8 cellular contexts compared by ENCODE assay signal in genomic region chr7:148262721-148263229, GRCh38.
DNase-seq lines count a peak whose midpoint lies in the region; ATAC-seq and TF ChIP-seq lines count a peak whose summit lies in the region.

No MANE protein-coding gene starts in this region.

- no peak for TF ChIP-seq POLR2A in vagina (IDR thresholded peaks at IDR 0.05)

- no peaks in the 10 kb centered on the region for H3F3A ChIP-seq in SK-N-SH (replicated peaks; ENCODE audit: insufficient read depth)

- H3K27me3 ChIP-seq in KMS-11 (ENCODE audit: insufficient read depth, low read depth): no peaks in the 10 kb centered on the region
- H3K27me3 ChIP-seq in SK-N-SH (ENCODE audit: insufficient read depth): no peaks in the 10 kb centered on the region
- H3K27me3 ChIP-seq in heart right ventricle: peaks cover 0 to 33% (median 8%) of the 10 kb centered on the region in 7 donors
- no peaks in the 10 kb centered on the region for H3K27me3 ChIP-seq in psoas muscle (ENCODE audit: insufficient read depth in 3 of 3, low read length in 2 of 3)
- H3K27me3 ChIP-seq in vagina: no peaks in the 10 kb centered on the region

- H3K9me3 ChIP-seq in SK-N-SH (no peaks in the 10 kb centered on the region), heart right ventricle (no peaks in the 10 kb centered on the region), psoas muscle (no peaks in the 10 kb centered on the region), vagina (no peaks in the 10 kb centered on the region)

- H3K27ac ChIP-seq in KMS-11: no peak overlapping the region
- no peak overlapping the region; a peak in 1 of 4 replicates for H3K27ac ChIP-seq in SK-N-SH (ENCODE audit: low read depth in 2 of 2, low read length in 1 of 2)
- H3K27ac ChIP-seq in heart right ventricle: no peak overlapping the region
- H3K27ac ChIP-seq in psoas muscle: no peak overlapping the region
- H3K27ac ChIP-seq in vagina: peak overlapping the region; percentile 39

- DNase-seq in DMS53 treated with DMSO at 0.1 percent for 48 hours (lab: John Stamatoyannopoulos, UW; ENCODE audit: unreplicated experiment) (peak; percentile 18), SK-N-SH (peak; percentile 84), heart right ventricle (peak; percentile 49 to 66), psoas muscle (peak; percentile 52 to 75), vagina (ENCODE audit: extremely low spot score in 2 of 2) (no peak)
- DNase-seq in activated naive CD8-positive, alpha-beta T cell treated with anti-CD3 and anti-CD28 coated beads for 36 hours: peak; percentile 54

- H3K4me2 ChIP-seq in KMS-11 (peak overlapping the region; percentile 85), SK-N-SH (peak overlapping the region; percentile 66)

- peaks cover 3% of the 10 kb centered on the region for H3K4me1 Mint-ChIP-seq in activated naive CD8-positive, alpha-beta T cell treated with anti-CD3 and anti-CD28 coated beads for 36 hours

- no peak overlapping the region; the same call in 1 of the 2 replicates for H3K9ac ChIP-seq in KMS-11
- no peak overlapping the region for H3K9ac ChIP-seq in SK-N-SH

- H3K79me2 ChIP-seq in KMS-11 (ENCODE audit: insufficient read depth, low read depth): no peaks in the 10 kb centered on the region
- H3K79me2 ChIP-seq in SK-N-SH (ENCODE audit: insufficient read depth): no peaks in the 10 kb centered on the region

- peak; percentile 86 for ATAC-seq in GM21529 (IDR thresholded peaks at IDR 0.05; ENCODE audit: unreplicated experiment)
- peak; percentile 53 to 88 (median 79) for ATAC-seq in heart right ventricle
- peak in 2 of 4 donors; percentile 48 to 59 for ATAC-seq in psoas muscle

- H4K20me1 ChIP-seq in KMS-11 (ENCODE audit: insufficient read depth) (no peaks in the 10 kb centered on the region), SK-N-SH (ENCODE audit: insufficient read depth) (no peaks in the 10 kb centered on the region)

- TF ChIP-seq RAD21 in SK-N-SH (IDR thresholded peaks at IDR 0.05; ENCODE audit: low read length): peak; percentile 97

- H3K9me2 ChIP-seq in SK-N-SH: no peaks in the 10 kb centered on the region

- H3K27me3 Mint-ChIP-seq in activated naive CD8-positive, alpha-beta T cell treated with anti-CD3 and anti-CD28 coated beads for 36 hours: peaks cover 15% of the 10 kb centered on the region

- H2AFZ ChIP-seq in KMS-11 (ENCODE audit: low read depth) (peak overlapping the region; percentile 78), SK-N-SH (ENCODE audit: low read depth) (peak overlapping the region; percentile 87)

- H3K4me1 ChIP-seq in KMS-11 (ENCODE audit: low read depth, poor library complexity, severe bottlenecking) (peaks cover 8% of the 10 kb centered on the region), SK-N-SH (ENCODE audit: control insufficient read depth in 1 of 2, insufficient read depth in 2 of 2, low read depth in 1 of 2, low read length in 1 of 2) (peaks cover 0 to 15% of the 10 kb centered on the region in 2 experiments; a peak in 2 of 4 replicates), heart right ventricle (peaks cover 0 to 8% (median 4%) of the 10 kb centered on the region in 9 donors), psoas muscle (no peaks in the 10 kb centered on the region), vagina (peaks cover 5% of the 10 kb centered on the region)

- no peak overlapping the region for H3K27ac Mint-ChIP-seq in activated naive CD8-positive, alpha-beta T cell treated with anti-CD3 and anti-CD28 coated beads for 36 hours

- H3K4me3 ChIP-seq in KMS-11 (IDR thresholded peaks at IDR 0.05; ENCODE audit: insufficient read depth, low read depth, low read length): no peak overlapping the region
- H3K4me3 ChIP-seq in SK-N-SH (ENCODE audit: low read depth in 2 of 2, low read length in 1 of 2): peak overlapping the region; percentile 29 to 51
- H3K4me3 ChIP-seq in heart right ventricle: peak overlapping the region in 2 of 10 donors; percentile 11 to 12
- H3K4me3 ChIP-seq in psoas muscle: no peak overlapping the region
- H3K4me3 ChIP-seq in vagina: peak overlapping the region in 1 of 2 donors; percentile 9

- no peak for TF ChIP-seq EP300 in SK-N-SH (IDR thresholded peaks at IDR 0.05; ENCODE audit: borderline replicate concordance in 1 of 2, low read depth in 1 of 2, low read length in 1 of 2)

- POLR2A ChIA-PET in SK-N-SH (lab: Yijun Ruan, JAX): no interaction called here

- intact Hi-C loops in heart right ventricle (cut with DNase I) (loop anchor here in 7 of 10 donors (5.0 to 10.0 kb wide), 5 partner anchors 262 to 1028 kb away; no protein-coding TSS in a partner anchor), psoas muscle (cut with DNase I) (no loop called here), vagina (cut with DNase I) (no loop called here)

- TF ChIP-seq CTCF in KMS-11 (conservative IDR thresholded peaks at IDR 0.05; ENCODE audit: low read depth, low read length) (peak; percentile 99), SK-N-SH (IDR thresholded peaks at IDR 0.05) (peak; percentile 99), heart right ventricle (IDR thresholded peaks at IDR 0.05) (peak; percentile 80 to 98 (median 92)), psoas muscle (IDR thresholded peaks at IDR 0.05) (peak; percentile 72), vagina (IDR thresholded peaks at IDR 0.05) (peak; percentile 83 to 90 (median 89))

- H3K4me3 Mint-ChIP-seq in activated naive CD8-positive, alpha-beta T cell treated with anti-CD3 and anti-CD28 coated beads for 36 hours: peak overlapping the region; percentile 38

- H3K36me3 ChIP-seq in KMS-11 (ENCODE audit: insufficient read depth) (no peaks in the 10 kb centered on the region), SK-N-SH (replicated peaks in 1 of 2; ENCODE audit: control insufficient read depth in 1 of 2, insufficient read depth in 2 of 2, low read length in 1 of 2) (no peaks in the 10 kb centered on the region), heart right ventricle (no peaks in the 10 kb centered on the region), psoas muscle (ENCODE audit: insufficient read depth in 1 of 2, low read depth in 1 of 2) (no peaks in the 10 kb centered on the region), vagina (no peaks in the 10 kb centered on the region)

- 11% methylated on average over 18 of the region's 18 CpGs for WGBS in SK-N-SH (ENCODE audit: low lambda C conversion rate)
- WGBS in heart right ventricle, 2 donors: 7% methylated on average over 18 of the region's 18 CpGs
- WGBS in psoas muscle, 3 donors: 5 to 10% (median 9%) methylated on average over 18 of the region's 18 CpGs

- no peaks in the 10 kb centered on the region for H3K9me3 Mint-ChIP-seq in activated naive CD8-positive, alpha-beta T cell treated with anti-CD3 and anti-CD28 coated beads for 36 hours

- CTCF ChIA-PET in SK-N-SH (lab: Yijun Ruan, JAX): interaction anchor here (0.5 to 7.7 kb wide), 56 partner anchors 9 to 1667 kb away, joined by 3 to 61 read pairs (median 4); no protein-coding TSS in a partner anchor

- H3K36me3 Mint-ChIP-seq in activated naive CD8-positive, alpha-beta T cell treated with anti-CD3 and anti-CD28 coated beads for 36 hours: no peaks in the 10 kb centered on the region

TF ChIP-seq in SK-N-SH, 30 proteins besides CTCF, POLR2A, EP300 and RAD21:
- TF ChIP-seq SIN3A (IDR thresholded peaks at IDR 0.05; ENCODE audit: borderline replicate concordance, low read depth, low read length) (no peak), CHD2 (IDR thresholded peaks at IDR 0.05; ENCODE audit: low read length, partially characterized antibody) (peak; percentile 56), POLR2AphosphoS5 (IDR thresholded peaks at IDR 0.05; ENCODE audit: low read depth, low read length) (no peak), USF2 (IDR thresholded peaks at IDR 0.05; ENCODE audit: borderline replicate concordance, low read depth, low read length) (0 out of 2 replicates have a peak, but pooled peaks have one; percentile 38), SMC3 (IDR thresholded peaks at IDR 0.05; ENCODE audit: low read depth, low read length) (peak; percentile 89), USF1 (IDR thresholded peaks at IDR 0.05; ENCODE audit: borderline replicate concordance, low read depth) (peak; percentile 45; the same call in 1 of the 2 replicates), GATA2 (CRISPR knock-in tag; IDR thresholded peaks at IDR 0.05) (0 out of 2 replicates have a peak, but pooled peaks have one; percentile 36), MXI1 (IDR thresholded peaks at IDR 0.05; ENCODE audit: low read depth, low read length) (peak; percentile 82)

Comparison
In these comparisons a context has a peak if more than half of its experiments do, and no peak if none do; other contexts are left out.
1. DNase-seq: peak in DMS53 treated with DMSO at 0.1 percent for 48 hours (single experiment), SK-N-SH (single experiment), activated naive CD8-positive, alpha-beta T cell treated with anti-CD3 and anti-CD28 coated beads for 36 hours (single experiment), heart right ventricle (2 of 2) and psoas muscle (2 of 2); none in vagina (0 of 2).
2. H3K4me3 ChIP-seq: peak in SK-N-SH (2 of 2); none in KMS-11 (single experiment) and psoas muscle (single experiment).
3. intact Hi-C loops: an anchor here in heart right ventricle (5.0 to 10.0 kb wide); none called in psoas muscle and vagina.
4. Peak in every context shown above with its lines, with median percentiles within 50 percentile points of each other: CTCF ChIP-seq.